ENCODE assay signal across 11 cellular contexts in the genomic region with DNA sequence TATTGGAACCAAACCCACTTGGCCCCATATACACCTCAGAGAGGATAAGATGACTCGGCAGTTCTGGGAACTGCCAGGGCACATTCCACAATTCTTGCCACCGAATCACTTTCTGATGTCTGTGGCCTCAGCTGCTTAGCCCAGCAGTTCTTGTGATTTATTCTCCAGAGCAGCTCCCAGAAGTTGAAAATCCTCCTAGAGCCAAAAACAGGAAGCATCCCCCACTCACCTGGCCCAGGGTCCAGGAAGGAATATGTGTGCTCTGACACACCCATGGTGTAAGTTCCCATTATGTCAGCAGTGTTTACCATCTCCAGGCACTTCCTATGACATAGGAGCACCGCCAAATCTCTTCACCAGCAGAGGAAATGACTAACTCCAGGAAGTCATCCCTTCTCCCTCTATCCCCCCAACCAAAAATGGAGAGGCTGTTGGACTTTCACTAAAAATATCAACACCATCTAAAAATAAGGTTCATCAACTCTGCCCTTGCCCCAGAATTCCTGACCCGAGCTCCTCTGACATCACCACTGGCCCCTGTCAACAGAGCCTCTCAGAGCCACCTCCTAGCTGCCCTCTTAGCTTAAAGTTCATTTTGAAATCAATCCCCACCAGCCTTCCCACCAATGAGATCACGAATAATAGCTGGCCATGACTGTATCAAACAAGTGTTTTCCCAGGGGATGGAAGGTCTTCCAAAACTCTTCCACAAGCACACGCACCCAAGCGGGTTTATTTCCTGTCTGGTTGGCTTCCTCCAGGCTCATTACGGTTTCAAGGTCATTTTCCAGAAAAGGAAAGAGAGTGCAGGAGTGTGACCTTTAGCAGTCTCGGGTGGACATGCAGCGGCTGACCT.
DNase-seq lines count a peak whose midpoint lies in the region; ATAC-seq, FAIRE-seq and TF ChIP-seq lines count a peak whose summit lies in the region.
"Had no signal": no experiment of that assay in that cellular context is flagged by ENCODE, and none has a peak within 500 bp of the region (broad histone marks: within the 10 kb centered on the region; RNA-seq: fewer than 3 reads in every experiment).

No MANE protein-coding gene starts in this region.

- no peaks in the 10 kb centered on the region for H4K20me1 ChIP-seq in endothelial cell of umbilical vein (replicated peaks; ENCODE audit: control insufficient read depth, extremely low read depth, insufficient read depth, low read length)

- peak overlapping the region; percentile 29 for H4K5ac ChIP-seq in mesendoderm (ENCODE audit: low read length)

- peak overlapping the region; percentile 22 for H2BK5ac ChIP-seq in mesendoderm (ENCODE audit: low read length)

- H2AK5ac ChIP-seq in mesendoderm (ENCODE audit: low read length): peak overlapping the region; percentile 24

- no peaks in the 10 kb centered on the region for H3K9me1 ChIP-seq in endothelial cell of umbilical vein (replicated peaks; ENCODE audit: control insufficient read depth, extremely low read depth, insufficient read depth, low read length)

- H3K9ac ChIP-seq in endothelial cell of umbilical vein (replicated peaks; ENCODE audit: extremely low read depth, insufficient read depth, low read length) (peak overlapping the region; percentile 21), mesendoderm (ENCODE audit: low read length) (no peak overlapping the region)

- intact Hi-C loops in endothelial cell of umbilical vein (cut with micrococcal nuclease): loop anchor here (1.0 to 10.0 kb wide), 11 partner anchors 130 to 1603 kb away; no protein-coding TSS in a partner anchor

- H3K36me3 ChIP-seq in endothelial cell of umbilical vein (ENCODE audit: control insufficient read depth in 2 of 2, extremely low read depth in 1 of 2, insufficient read depth in 2 of 2, low read length in 2 of 2): no peaks in the 10 kb centered on the region
- no peaks in the 10 kb centered on the region for H3K36me3 ChIP-seq in mesendoderm (ENCODE audit: control insufficient read depth, insufficient read depth, low read length)
- H3K36me3 ChIP-seq: ascending aorta, thyroid gland had no signal

- TF ChIP-seq CTCF in endothelial cell of umbilical vein (IDR thresholded peaks at IDR 0.05; ENCODE audit: extremely low read depth in 1 of 2, insufficient read depth in 1 of 2, low read depth in 1 of 2, low read length in 2 of 2): no peak

- POLR2A ChIA-PET in endothelial cell of umbilical vein (lab: Charles Lee): interaction anchor here (1.0 kb wide), 1 partner anchor 1360 kb away, joined by 4 read pairs; a partner anchor contains a TSS

- CTCF ChIA-PET in endothelial cell of umbilical vein (lab: Charles Lee): interaction anchor here (1.0 to 3.7 kb wide), 9 partner anchors 62 to 1360 kb away, joined by 3 to 40 read pairs (median 4); a partner anchor contains a TSS

- no peak overlapping the region for H3K4me2 ChIP-seq in endothelial cell of umbilical vein (ENCODE audit: insufficient read depth, low read length)
- no peak overlapping the region for H3K4me2 ChIP-seq in mesendoderm (ENCODE audit: low read length)

- DNase-seq in A172 (ENCODE audit: low spot score): peak; percentile 84
- peak; percentile 68 for DNase-seq in M059J (ENCODE audit: low read depth)
- DNase-seq in endothelial cell of umbilical vein (ENCODE audit: low read depth, low spot score): peak; percentile 92
- peak; percentile 49 for DNase-seq in mesendoderm
- no peak for DNase-seq in COR-L47 (lab: John Stamatoyannopoulos, UW)
- no peak for DNase-seq in UCSD-AML1 (lab: John Stamatoyannopoulos, UW; ENCODE audit: unreplicated experiment)
- DNase-seq in SIG-M5 (lab: John Stamatoyannopoulos, UW): no peak
- DNase-seq: T-helper 1 cell had no signal

- peak overlapping the region; percentile 3 for H2AFZ ChIP-seq in endothelial cell of umbilical vein (ENCODE audit: low read depth, low read length)

- BruUV-seq in endothelial cell of umbilical vein (replicated peaks; lab: Mats Ljungman, UMichigan): no TSS peak

- no peaks in the 10 kb centered on the region for H3K27me3 ChIP-seq in endothelial cell of umbilical vein (ENCODE audit: control insufficient read depth in 2 of 2, insufficient read depth in 2 of 2, low read length in 2 of 2)
- H3K27me3 ChIP-seq in mesendoderm (ENCODE audit: insufficient read depth, low read length, poor library complexity): no peaks in the 10 kb centered on the region
- H3K27me3 ChIP-seq: ascending aorta, thyroid gland had no signal

- no peak overlapping the region for H2BK15ac ChIP-seq in mesendoderm (replicated peaks; ENCODE audit: low read depth)

- H2BK120ac ChIP-seq in mesendoderm (ENCODE audit: low read depth, low read length): peak overlapping the region; percentile 90

- peak overlapping the region; percentile 26 for H3K56ac ChIP-seq in mesendoderm (ENCODE audit: low read length)

- FAIRE-seq in endothelial cell of umbilical vein (lab: Jason Lieb, UNC): peak; percentile 76

- H3K27ac ChIP-seq in endothelial cell of umbilical vein (ENCODE audit: insufficient read depth, low read depth, low read length) (peak overlapping the region; percentile 82), mesendoderm (ENCODE audit: low read depth, low read length) (peak overlapping the region; percentile 15)
- H3K27ac ChIP-seq: ascending aorta had no signal

- H3K4ac ChIP-seq in mesendoderm (ENCODE audit: low read depth, low read length): peak overlapping the region; percentile 1

- H3K79me1 ChIP-seq in mesendoderm (ENCODE audit: low read length): no peaks in the 10 kb centered on the region

- H4K8ac ChIP-seq in mesendoderm (ENCODE audit: low read depth, low read length): no peak overlapping the region

- no peak overlapping the region for H3K23ac ChIP-seq in mesendoderm (ENCODE audit: low read length)

- no peak for ATAC-seq in HG03025 (IDR thresholded peaks at IDR 0.05; ENCODE audit: low FRiP score, unreplicated experiment)

- H3K9me3 ChIP-seq in endothelial cell of umbilical vein (replicated peaks; ENCODE audit: control insufficient read depth, insufficient read depth, low read length): no peaks in the 10 kb centered on the region
- H3K9me3 ChIP-seq: ascending aorta, thyroid gland had no signal

- dilution Hi-C loops in endothelial cell of umbilical vein (cut with MboI; ENCODE audit: extremely low pct_ligation_motif_present, low sequenced_read_pairs): no loop called here

- no peak overlapping the region for H3K4me3 ChIP-seq in endothelial cell of umbilical vein (replicated peaks in 1 of 3; ENCODE audit: insufficient read depth in 1 of 3, low read depth in 1 of 3, low read length in 3 of 3)
- H3K4me3 ChIP-seq in mesendoderm (ENCODE audit: low read length): no peak overlapping the region
- H3K4me3 ChIP-seq: ascending aorta, thyroid gland had no signal

- peak; percentile 22 for TF ChIP-seq POLR2A in endothelial cell of umbilical vein (IDR thresholded peaks at IDR 0.05; ENCODE audit: low read depth, low read length)

- H3K4me1 ChIP-seq in endothelial cell of umbilical vein (ENCODE audit: control insufficient read depth, extremely low read depth, insufficient read depth, low read length) (peaks cover 19% of the 10 kb centered on the region), mesendoderm (ENCODE audit: control insufficient read depth, low read depth, low read length) (peaks cover 6% of the 10 kb centered on the region)
- H3K4me1 ChIP-seq: thyroid gland had no signal

- peak overlapping the region; percentile 10 for H3K18ac ChIP-seq in mesendoderm (ENCODE audit: low read length)

- H3K79me2 ChIP-seq in endothelial cell of umbilical vein (ENCODE audit: control insufficient read depth, insufficient read depth, low read length) (no peaks in the 10 kb centered on the region), mesendoderm (ENCODE audit: control insufficient read depth, insufficient read depth, low read length) (no peaks in the 10 kb centered on the region)

- WGBS in mesendoderm (ENCODE audit: extremely low coverage, insufficient coverage, low lambda C conversion rate): no CpG with 5 or more reads among the region's 10 CpGs

TF ChIP-seq in endothelial cell of umbilical vein, 7 proteins besides CTCF, POLR2A, EP300 and RAD21:
- peak; percentile 89 for TF ChIP-seq POLR2AphosphoS5 (IDR thresholded peaks at IDR 0.05; ENCODE audit: insufficient read depth, low read depth, low read length)
- TF ChIP-seq JUN (IDR thresholded peaks at IDR 0.05; ENCODE audit: borderline replicate concordance, insufficient read depth, insufficient read length, low read depth): peak; percentile 95
- TF ChIP-seq EZH2 (IDR thresholded peaks at IDR 0.05; ENCODE audit: borderline replicate concordance, low read depth, low read length, severe bottlenecking): no peak
- peak; percentile 96 for TF ChIP-seq FOS (IDR thresholded peaks at IDR 0.05; ENCODE audit: borderline replicate concordance, insufficient read depth, low read length)
- TF ChIP-seq MYC (IDR thresholded peaks at IDR 0.05; ENCODE audit: low read depth, low read length): no peak
- peak; percentile 83 for TF ChIP-seq GATA2 (IDR thresholded peaks at IDR 0.05; ENCODE audit: insufficient read depth, insufficient read length, low read depth, low read length)

Comparison
In these comparisons a context has a peak if more than half of its experiments do, and no peak if none do; other contexts are left out.
1. DNase-seq: peak in A172 (single experiment), M059J (single experiment), endothelial cell of umbilical vein (single experiment) and mesendoderm (single experiment); none in COR-L47 (single experiment), UCSD-AML1 (single experiment) and SIG-M5 (single experiment).